In genomic region chr1:160638926-160639325, GRCh38 we compare ENCODE assay signal across 18 cellular contexts. TPM values are rescaled to one million over a fixed set of nuclear protein-coding genes. Genes with fewer than 3 reads are reported as not detected.
DNase-seq lines count a peak whose midpoint lies in the region; ATAC-seq and FAIRE-seq lines count a peak whose summit lies in the region.
"Had no signal": no experiment of that assay in that cellular context is flagged by ENCODE, and none has a peak within 500 bp of the region (broad histone marks: within the 10 kb centered on the region; RNA-seq: fewer than 3 reads in every experiment).

No MANE protein-coding gene starts in this region.

- no peaks in the 10 kb centered on the region for H3K79me1 ChIP-seq in neuronal stem cell (ENCODE audit: low read depth, low read length)

- POLR2A ChIA-PET in naive thymus-derived CD8-positive, alpha-beta T cell (lab: Charles Lee): interaction anchor here (0.8 to 2.2 kb wide), 4 partner anchors 13 to 73 kb away, joined by 3 to 8 read pairs (median 6); partner anchors contain the start of gene CD48

- no peak overlapping the region for H3K18ac ChIP-seq in neuronal stem cell (ENCODE audit: low read length)

- peak overlapping the region; percentile 90 to 95 for H3K27ac Mint-ChIP-seq in activated naive CD4-positive, alpha-beta T cell treated with anti-CD3 and anti-CD28 coated beads, Interleukin-2, amount 50 U/mL, for 72 hours
- peak overlapping the region; percentile 89 to 98 (median 94) for H3K27ac Mint-ChIP-seq in naive thymus-derived CD8-positive, alpha-beta T cell

- no peaks in the 10 kb centered on the region for H3K36me3 ChIP-seq in neuronal stem cell (replicated peaks in 1 of 2; ENCODE audit: control insufficient read depth in 2 of 2, insufficient read depth in 2 of 2, low read length in 2 of 2)
- H3K36me3 ChIP-seq: suprapubic skin, WERI-Rb-1 had no signal

- ATAC-seq in activated naive CD4-positive, alpha-beta T cell treated with anti-CD3 and anti-CD28 coated beads, Interleukin-2, amount 50 U/mL, for 72 hours: no peak
- ATAC-seq in naive thymus-derived CD8-positive, alpha-beta T cell: no peak

- H2BK120ac ChIP-seq in neuronal stem cell (ENCODE audit: low read depth, low read length): no peak overlapping the region

- no peak overlapping the region for H2BK5ac ChIP-seq in neuronal stem cell (ENCODE audit: low read length)

- no peak overlapping the region for H3K4ac ChIP-seq in neuronal stem cell (ENCODE audit: low read length)

- no peak overlapping the region for H3K4me2 ChIP-seq in neuronal stem cell (ENCODE audit: insufficient read depth, low read length, poor library complexity, severe bottlenecking)

- DNase-seq in SIG-M5 treated with dmso at 0.1 percent for 504 hours (lab: John Stamatoyannopoulos, UW; ENCODE audit: unreplicated experiment): peak; percentile 26
- DNase-seq in SIG-M5 (lab: John Stamatoyannopoulos, UW): no peak
- DNase-seq in GM19239 (ENCODE audit: insufficient read length, low spot score): no peak
- DNase-seq in activated naive CD4-positive, alpha-beta T cell treated with anti-CD3 and anti-CD28 coated beads, Interleukin-2, amount 50 U/mL, for 72 hours (ENCODE audit: low spot score in 2 of 2): no peak
- no peak for DNase-seq in naive thymus-derived CD8-positive, alpha-beta T cell
- DNase-seq in neuronal stem cell (ENCODE audit: low spot score): no peak
- DNase-seq in NCI-H526 treated with DMSO at 0.1 percent for 48 hours (lab: John Stamatoyannopoulos, UW): no peak
- DNase-seq in stimulated activated CD4-positive, alpha-beta T cell treated with anti-CD3 and anti-CD28 coated beads, Interleukin-4, amount 100 ng/mL, for 24 hours: no peak
- DNase-seq: activated effector memory CD4-positive, alpha-beta T cell treated with anti-CD3 and anti-CD28 coated beads, Interleukin-2, amount 50 U/mL, for 16 hours; caudate nucleus; COR-L47; kidney glomerular epithelial cell; NCI-H1436 treated with DMSO at 0.1 percent for 48 hours; NCI-H524; WERI-Rb-1 had no signal

- peaks cover 45 to 97% (median 88%) of the 10 kb centered on the region in 4 donors for H3K4me1 Mint-ChIP-seq in naive thymus-derived CD8-positive, alpha-beta T cell

- no peak overlapping the region for H3K9ac ChIP-seq in neuronal stem cell (ENCODE audit: low read depth, low read length, poor library complexity)

- no peaks in the 10 kb centered on the region for H3K9me3 ChIP-seq in neuronal stem cell (replicated peaks in 1 of 2; ENCODE audit: control insufficient read depth in 2 of 2, insufficient read depth in 1 of 2, low read depth in 1 of 2, low read length in 2 of 2)
- H3K9me3 ChIP-seq: suprapubic skin had no signal

- H3K4me3 Mint-ChIP-seq in naive thymus-derived CD8-positive, alpha-beta T cell: peak overlapping the region; percentile 66 to 83 (median 80)
- H3K4me3 Mint-ChIP-seq: neural crest cell had no signal

- H3K27ac ChIP-seq in neuronal stem cell (replicated peaks; ENCODE audit: low read length): no peak overlapping the region
- H3K27ac ChIP-seq: 22Rv1, suprapubic skin, WERI-Rb-1 had no signal

- WGBS in neuronal stem cell (ENCODE audit: extremely low coverage in 2 of 2, insufficient read length in 2 of 2, insufficient replicate concordance in 1 of 2), 2 donors: no CpG with 5 or more reads among the region's 6 CpGs

- no peak overlapping the region for H3K4me3 ChIP-seq in neuronal stem cell (ENCODE audit: low read length in 2 of 2)
- H3K4me3 ChIP-seq: suprapubic skin had no signal

- no peak overlapping the region for H4K8ac ChIP-seq in neuronal stem cell (ENCODE audit: low read depth, low read length)

- no peaks in the 10 kb centered on the region for H3K27me3 Mint-ChIP-seq in naive thymus-derived CD8-positive, alpha-beta T cell

- no peak overlapping the region for H2BK15ac ChIP-seq in neuronal stem cell (ENCODE audit: low read length)

- H3K36me3 Mint-ChIP-seq in activated naive CD4-positive, alpha-beta T cell treated with anti-CD3 and anti-CD28 coated beads, Interleukin-2, amount 50 U/mL, for 72 hours: peaks cover 66 to 87% of the 10 kb centered on the region in 2 donors
- H3K36me3 Mint-ChIP-seq in naive thymus-derived CD8-positive, alpha-beta T cell: peaks cover 0 to 21% (median 9%) of the 10 kb centered on the region in 3 donors

- no peak overlapping the region for H3K14ac ChIP-seq in neuronal stem cell (ENCODE audit: low read length)

- FAIRE-seq in GM19239 (lab: Jason Lieb, UNC): peak; percentile 90

- no peak overlapping the region for H2BK12ac ChIP-seq in neuronal stem cell (ENCODE audit: low read length)

- H3K9me3 Mint-ChIP-seq in activated naive CD4-positive, alpha-beta T cell treated with anti-CD3 and anti-CD28 coated beads, Interleukin-2, amount 50 U/mL, for 72 hours: no peaks in the 10 kb centered on the region
- H3K9me3 Mint-ChIP-seq in naive thymus-derived CD8-positive, alpha-beta T cell: no peaks in the 10 kb centered on the region
- H3K9me3 Mint-ChIP-seq: neural crest cell had no signal

- no peaks in the 10 kb centered on the region for H3K27me3 ChIP-seq in neuronal stem cell (ENCODE audit: control insufficient read depth in 3 of 3, insufficient read depth in 3 of 3, low read depth in 1 of 3, low read length in 3 of 3)
- H3K27me3 ChIP-seq: suprapubic skin had no signal

- H2AK5ac ChIP-seq in neuronal stem cell (ENCODE audit: low read depth, low read length): no peak overlapping the region

- peaks cover 0 to 2% of the 10 kb centered on the region in 2 donors for H3K4me1 ChIP-seq in neuronal stem cell (ENCODE audit: control insufficient read depth in 2 of 2, insufficient read depth in 1 of 2, low read depth in 1 of 2, low read length in 2 of 2)
- H3K4me1 ChIP-seq: suprapubic skin had no signal

- no peak overlapping the region for H3K23ac ChIP-seq in neuronal stem cell (ENCODE audit: low read depth, low read length, poor library complexity)

- no peak overlapping the region for H2AFZ ChIP-seq in neuronal stem cell (ENCODE audit: low read length)

- no peak overlapping the region for H4K91ac ChIP-seq in neuronal stem cell (ENCODE audit: low read depth, low read length, poor library complexity)

RNA-seq across cellular contexts. Expression of gene SLAMF1, which starts 7.9 kb away (rescaled TPM):
- total RNA-seq in activated naive CD4-positive, alpha-beta T cell treated with anti-CD3 and anti-CD28 coated beads, Interleukin-2, amount 50 U/mL, for 72 hours: 10 to 100 TPM; 84.3 to 96.3 TPM
- 10 to 100 TPM in 1 of 2 experiments, 1 to 10 TPM in 1; 9.8 to 11.1 TPM for total RNA-seq in naive thymus-derived CD8-positive, alpha-beta T cell
- 1 to 10 TPM; 1.7 to 3.9 (median 3.7) TPM for polyA plus RNA-seq in naive thymus-derived CD8-positive, alpha-beta T cell
- polyA plus RNA-seq in neuronal stem cell (2013, experiment 1 of 2): not detected
- not detected for polyA plus RNA-seq in neuronal stem cell (2013, experiment 2 of 2)
- total RNA-seq: neural crest cell, suprapubic skin had no signal

RNA-seq across cellular contexts. Expression of gene CD84, which starts 59.6 kb away (rescaled TPM):
- total RNA-seq in activated naive CD4-positive, alpha-beta T cell treated with anti-CD3 and anti-CD28 coated beads, Interleukin-2, amount 50 U/mL, for 72 hours: 10 to 100 TPM; 14.9 to 37.0 TPM
- 10 to 100 TPM; 81.5 to 83.4 TPM for total RNA-seq in naive thymus-derived CD8-positive, alpha-beta T cell
- 10 to 100 TPM; 17.5 to 19.0 (median 18.1) TPM for polyA plus RNA-seq in naive thymus-derived CD8-positive, alpha-beta T cell
- polyA plus RNA-seq in neuronal stem cell (2013, experiment 1 of 2): not detected
- not detected for polyA plus RNA-seq in neuronal stem cell (2013, experiment 2 of 2)
- total RNA-seq: neural crest cell had no signal

Comparison
In these comparisons a context has a peak if more than half of its experiments do, and no peak if none do; other contexts are left out.
1. RNA of gene SLAMF1, which starts 7.9 kb away (total RNA-seq): 84.3 to 96.3 TPM in activated naive CD4-positive, alpha-beta T cell treated with anti-CD3 and anti-CD28 coated beads, Interleukin-2, amount 50 U/mL, for 72 hours; 9.8 to 11.1 TPM in naive thymus-derived CD8-positive, alpha-beta T cell; every median in the first group is over 4 times any median in the second.